In genomic region chr6:127341471-127342202, GRCh38 we compare ENCODE assay signal across 9 cellular contexts. TPM values are rescaled to one million over a fixed set of nuclear protein-coding genes. Genes with fewer than 3 reads are reported as not detected.
DNase-seq lines count a peak whose midpoint lies in the region; ATAC-seq and TF ChIP-seq lines count a peak whose summit lies in the region.
"Had no signal": no experiment of that assay in that cellular context is flagged by ENCODE, and none has a peak within 500 bp of the region (broad histone marks: within the 10 kb centered on the region; RNA-seq: fewer than 3 reads in every experiment).

No MANE protein-coding gene starts in this region.

- no peak overlapping the region; the same call in 1 of the 2 replicates for H3K27ac ChIP-seq in HCT116 (ENCODE audit: low read depth, low read length)
- 0 out of 2 replicates have a peak overlapping the region, but pooled peaks have one; percentile 80 for H3K27ac ChIP-seq in PC-3 (ENCODE audit: low read length)
- H3K27ac ChIP-seq in uterus: no peak overlapping the region
- H3K27ac ChIP-seq: parathyroid adenoma had no signal

- no peak for TF ChIP-seq RAD21 in HCT116 (IDR thresholded peaks at IDR 0.05; ENCODE audit: low read depth)

- H3K4me1 Mint-ChIP-seq in memory B cell: peaks cover 20% of the 10 kb centered on the region

- H4K20me1 ChIP-seq in HCT116 (ENCODE audit: insufficient read depth) (no peaks in the 10 kb centered on the region; the same call in 1 of the 2 replicates), PC-3 (ENCODE audit: low read length) (0 out of 2 replicates have a peak, but pooled peaks cover 6% of the 10 kb centered on the region)

- H3K27me3 ChIP-seq in HCT116 (ENCODE audit: insufficient read depth, low read length) (no peaks in the 10 kb centered on the region), PC-3 (ENCODE audit: low read length) (no peaks in the 10 kb centered on the region), uterus (no peaks in the 10 kb centered on the region)

- H2AFZ ChIP-seq in HCT116 (ENCODE audit: low read depth, low read length, poor library complexity, severe bottlenecking) (no peak overlapping the region), PC-3 (ENCODE audit: low read length) (no peak overlapping the region; the same call in 1 of the 2 replicates)

- TF ChIP-seq POLR2A in HCT116 (IDR thresholded peaks at IDR 0.05; ENCODE audit: borderline replicate concordance, extremely low read depth, insufficient read depth, insufficient read length) (no peak), uterus (IDR thresholded peaks at IDR 0.05) (no peak), erythroblast (IDR thresholded peaks at IDR 0.05; ENCODE audit: low read length) (no peak)

- no peaks in the 10 kb centered on the region for H3K9me3 Mint-ChIP-seq in memory B cell

- H3K4me1 ChIP-seq in HCT116 (ENCODE audit: control insufficient read depth in 1 of 2, insufficient read depth in 2 of 2, low read length in 2 of 2): peaks cover 14 to 30% of the 10 kb centered on the region in 2 experiments
- peaks cover 45% of the 10 kb centered on the region for H3K4me1 ChIP-seq in PC-3 (ENCODE audit: insufficient read depth, low read length)
- no peaks in the 10 kb centered on the region for H3K4me1 ChIP-seq in uterus
- H3K4me1 ChIP-seq: parathyroid adenoma had no signal

- H3K9me3 ChIP-seq in HCT116 (ENCODE audit: control insufficient read depth in 1 of 2, insufficient read depth in 1 of 2, low read depth in 1 of 2, low read length in 2 of 2): no peaks in the 10 kb centered on the region
- no peaks in the 10 kb centered on the region for H3K9me3 ChIP-seq in PC-3 (ENCODE audit: low read length)
- no peaks in the 10 kb centered on the region for H3K9me3 ChIP-seq in uterus

- POLR2A ChIA-PET in HCT116 (lab: Charles Lee) (no interaction called here), PC-3 (lab: Charles Lee; ENCODE audit: unreplicated experiment) (interaction anchor here (0.6 kb wide), 1 partner anchor 73 kb away, joined by 3 read pairs; no protein-coding TSS in a partner anchor)

- TF ChIP-seq CTCF in GM12865 (IDR thresholded peaks at IDR 0.05; ENCODE audit: insufficient read depth, low read depth, low read length, missing control alignments) (no peak), HCT116 (IDR thresholded peaks at IDR 0.05 in 2 of 3, conservative IDR thresholded peaks at IDR 0.05 in 1 of 3; ENCODE audit: borderline replicate concordance in 1 of 3, insufficient read depth in 1 of 3, low read depth in 2 of 3, low read length in 2 of 3) (no peak), PC-3 (conservative IDR thresholded peaks at IDR 0.05; ENCODE audit: low read depth, low read length) (no peak), uterus (IDR thresholded peaks at IDR 0.05) (no peak)

- H3K27me3 Mint-ChIP-seq in memory B cell: no peaks in the 10 kb centered on the region

- H3K36me3 Mint-ChIP-seq in memory B cell: no peaks in the 10 kb centered on the region

- H3K79me2 ChIP-seq in HCT116 (ENCODE audit: insufficient read depth, low read length) (peaks cover 90% of the 10 kb centered on the region), PC-3 (ENCODE audit: low read length) (peaks cover 86% of the 10 kb centered on the region)

- BruUV-seq in HCT116 (replicated peaks; lab: Mats Ljungman, UMichigan) (no TSS peak), PC-3 (replicated peaks; lab: Mats Ljungman, UMichigan) (no TSS peak)

- no peaks in the 10 kb centered on the region for H3F3A ChIP-seq in PC-3 (ENCODE audit: low read length, unreplicated experiment)

- ATAC-seq in HCT116 (no peak), PC-3 (no peak), memory B cell (ENCODE audit: low read depth) (peak; percentile 69)

- H3K4me3 ChIP-seq in GM12865 (ENCODE audit: low read depth, low read length) (peak overlapping the region; percentile 83), HCT116 (replicated peaks in 1 of 2; ENCODE audit: low read depth in 1 of 2, low read length in 2 of 2) (peak overlapping the region; percentile 80 to 92), PC-3 (ENCODE audit: low read length) (peak overlapping the region; percentile 94), uterus (peak overlapping the region in 1 of 2 donors; percentile 71)

- H3K4me2 ChIP-seq in HCT116 (ENCODE audit: low read length): peak overlapping the region; percentile 92
- peak overlapping the region; percentile 96 for H3K4me2 ChIP-seq in PC-3 (ENCODE audit: low read length)

- H3K36me3 ChIP-seq in HCT116 (ENCODE audit: control insufficient read depth in 1 of 2, insufficient read depth in 2 of 2, low read length in 2 of 2) (peaks cover 0 to 4% of the 10 kb centered on the region in 2 experiments; a peak in 1 of 4 replicates), PC-3 (ENCODE audit: low read depth, low read length) (no peaks in the 10 kb centered on the region), uterus (no peaks in the 10 kb centered on the region)

- RAD21 ChIA-PET in HCT116 (lab: Charles Lee; ENCODE audit: low non-redundant PET in 1 of 2, low total read pairs in 2 of 2, uncharacterized antibody in 2 of 2, unreplicated experiment in 2 of 2): no interaction called here

- intact Hi-C loops in HCT116 (cut with micrococcal nuclease) (no loop called here), PC-3 (cut with micrococcal nuclease) (loop anchor here (2.0 kb wide), 2 partner anchors 39 to 79 kb away; no protein-coding TSS in a partner anchor), uterus (cut with DNase I; ENCODE audit: low total_unique reads) (no loop called here)

- H3K9me2 ChIP-seq in HCT116 (ENCODE audit: insufficient read depth) (no peaks in the 10 kb centered on the region), PC-3 (replicated peaks; ENCODE audit: low read length) (no peaks in the 10 kb centered on the region)

- DNase-seq in GM12865 (ENCODE audit: low read depth) (peak; percentile 38), HCT116 (ENCODE audit: low read depth, low spot score) (no peak), PC-3 (peak; percentile 16), memory B cell (ENCODE audit: low spot score in 2 of 2) (peak in 1 of 2 donors; percentile 32), uterus (no peak), erythroblast (lab: John Stamatoyannopoulos, UW) (no peak), NCI-H2107 treated with DMSO at 0.1 percent for 48 hours (lab: John Stamatoyannopoulos, UW; ENCODE audit: unreplicated experiment) (no peak)
- DNase-seq in activated CD4-positive, alpha-beta T cell treated with anti-CD3 and anti-CD28 coated beads, Interleukin-2, amount 50 U/mL, for 4 hours: no peak

- peak overlapping the region; percentile 91 for H3K9ac ChIP-seq in HCT116 (ENCODE audit: low read length)
- peak overlapping the region; percentile 94; the same call in 1 of the 2 replicates for H3K9ac ChIP-seq in PC-3 (ENCODE audit: low read length)
- H3K9ac ChIP-seq: parathyroid adenoma had no signal

- no peak overlapping the region for H3K27ac Mint-ChIP-seq in memory B cell

- H3K4me3 Mint-ChIP-seq in memory B cell: no peak overlapping the region

- CTCF ChIA-PET in HCT116 (lab: Charles Lee): no interaction called here
- CTCF ChIA-PET in PC-3 (lab: Charles Lee): no interaction called here

TF ChIP-seq in HCT116, 20 proteins besides CTCF, POLR2A, EP300 and RAD21 (continues in another document):
- no peak for TF ChIP-seq MAX (IDR thresholded peaks at IDR 0.05)
- TF ChIP-seq YY1 (IDR thresholded peaks at IDR 0.05; ENCODE audit: extremely low read depth, insufficient replicate concordance, low read depth, low read length): no peak
- no peak for TF ChIP-seq ZFX (IDR thresholded peaks at IDR 0.05)
- no peak for TF ChIP-seq SIN3A (IDR thresholded peaks at IDR 0.05; ENCODE audit: low read depth)
- TF ChIP-seq SP1 (IDR thresholded peaks at IDR 0.05; ENCODE audit: low read depth): no peak
- TF ChIP-seq JUND (IDR thresholded peaks at IDR 0.05): no peak
- TF ChIP-seq ELF1 (IDR thresholded peaks at IDR 0.05; ENCODE audit: borderline replicate concordance, low read depth): no peak
- TF ChIP-seq SRF (IDR thresholded peaks at IDR 0.05; ENCODE audit: low read depth): no peak
- TF ChIP-seq FOSL1 (IDR thresholded peaks at IDR 0.05; ENCODE audit: low read depth): no peak
- no peak for TF ChIP-seq CBX3 (IDR thresholded peaks at IDR 0.05; ENCODE audit: low read depth)
- no peak for TF ChIP-seq REST (IDR thresholded peaks at IDR 0.05; ENCODE audit: low read depth)
- no peak for TF ChIP-seq ZNF274 (IDR thresholded peaks at IDR 0.05; ENCODE audit: low read depth, low read length)
- TF ChIP-seq EZH2 (IDR thresholded peaks at IDR 0.05): no peak
- TF ChIP-seq TCF7L2 (IDR thresholded peaks at IDR 0.05; ENCODE audit: borderline replicate concordance, extremely low read depth, insufficient read depth, insufficient read length): no peak

RNA-seq across cellular contexts. Expression of gene ECHDC1, which starts 1.8 kb away (rescaled TPM):
- 47.2 TPM for total RNA-seq in HCT116 (2021; ENCODE audit: unreplicated experiment)
- polyA plus RNA-seq in HCT116 (2012): 25.7 and 26.6 TPM in 2 replicates
- total RNA-seq in PC-3 (2014; rRNA removed): 24.2 and 34.5 TPM in 2 replicates
- 100 to 1,000 TPM in 1 of 4 donors, 10 to 100 TPM in 2, 1 to 10 TPM in 1; 7.4 to 109 (median 18.5) TPM for total RNA-seq in uterus

Comparison
In these comparisons a context has a peak if more than half of its experiments do, and no peak if none do; other contexts are left out.
1. DNase-seq: peak in GM12865 (single experiment) and PC-3 (single experiment); none in HCT116 (single experiment), activated CD4-positive, alpha-beta T cell treated with anti-CD3 and anti-CD28 coated beads, Interleukin-2, amount 50 U/mL, for 4 hours (0 of 2), uterus (0 of 2), erythroblast (0 of 2) and NCI-H2107 treated with DMSO at 0.1 percent for 48 hours (single experiment).